Comparison of ENCODE assay signal across 12 cellular contexts in genomic region chr1:116986531-116987255, GRCh38. TPM values are rescaled to one million over a fixed set of nuclear protein-coding genes. Genes with fewer than 3 reads are reported as not detected.
DNase-seq lines count a peak whose midpoint lies in the region; ATAC-seq, FAIRE-seq and TF ChIP-seq lines count a peak whose summit lies in the region.
"Had no signal": no experiment of that assay in that cellular context is flagged by ENCODE, and none has a peak within 500 bp of the region (broad histone marks: within the 10 kb centered on the region; RNA-seq: fewer than 3 reads in every experiment).

No MANE protein-coding gene starts in this region.

- H3K9me3 ChIP-seq in K562 (replicated peaks; ENCODE audit: control insufficient read depth, insufficient read depth, low read depth, low read length), result no peaks in the 10 kb centered on the region

- peak overlapping the region in 1 of 2 experiments; percentile 70; a peak in 2 of 4 replicates for H3K9ac ChIP-seq in K562 (ENCODE audit: insufficient read depth in 1 of 2, low read depth in 2 of 2, low read length in 2 of 2)
- H3K9ac ChIP-seq: parathyroid adenoma had no signal

- no peak overlapping the region for H3K4me3 Mint-ChIP-seq in GM23338

- H3K27ac ChIP-seq in GM23338 (ENCODE audit: low read depth), result no peak overlapping the region
- H3K27ac ChIP-seq in K562 (ENCODE audit: extremely low read depth, low read depth, low read length), result no peak overlapping the region
- H3K27ac ChIP-seq: epithelial cell of prostate, parathyroid adenoma had no signal

- no peaks in the 10 kb centered on the region for H3K9me2 ChIP-seq in GM23338 (ENCODE audit: insufficient read depth)

- intact Hi-C loops in K562 (cut with micrococcal nuclease), result no loop called here

- H2AFZ ChIP-seq in GM23338, result no peak overlapping the region
- H2AFZ ChIP-seq in K562 (ENCODE audit: low read depth, low read length), result no peak overlapping the region
- H2AFZ ChIP-seq: parathyroid adenoma had no signal

- FAIRE-seq in K562 (lab: Jason Lieb, UNC), result peak; percentile 76
- FAIRE-seq: kidney had no signal

- H3F3A ChIP-seq in GM23338 (replicated peaks; ENCODE audit: low read depth), result no peaks in the 10 kb centered on the region

- peaks cover 6% of the 10 kb centered on the region for H3K27me3 Mint-ChIP-seq in GM23338 (ENCODE audit: insufficient read depth, low read depth, poor library complexity)

- peaks cover 40% of the 10 kb centered on the region for H3K36me3 Mint-ChIP-seq in GM23338 (ENCODE audit: low read depth)

- no TSS peak for BruUV-seq in K562 (replicated peaks; lab: Mats Ljungman, UMichigan)

- H3K4me1 Mint-ChIP-seq in GM23338, result peaks cover 29% of the 10 kb centered on the region

- H3K79me2 ChIP-seq in GM23338 (replicated peaks; ENCODE audit: insufficient read depth) (no peaks in the 10 kb centered on the region; the same call in 1 of the 2 replicates), K562 (ENCODE audit: control insufficient read depth, insufficient read depth, low read length) (no peaks in the 10 kb centered on the region)
- H3K79me2 ChIP-seq: parathyroid adenoma had no signal

- WGBS in K562 (ENCODE audit: insufficient coverage, low coverage, missing lambda C conversion rate), result 46% methylated on average over 27 of the region's 27 CpGs

- ATAC-seq in GM23338, result peak; percentile 64
- ATAC-seq in K562, result peak; percentile 90
- no peak for ATAC-seq in GM21825 (IDR thresholded peaks at IDR 0.05; ENCODE audit: unreplicated experiment)
- no peak for ATAC-seq in GM19035 (IDR thresholded peaks at IDR 0.05; ENCODE audit: unreplicated experiment)

- H3K27me3 ChIP-seq in GM23338 (ENCODE audit: insufficient read depth), result no peaks in the 10 kb centered on the region
- no peaks in the 10 kb centered on the region for H3K27me3 ChIP-seq in K562 (ENCODE audit: control insufficient read depth in 2 of 2, insufficient read depth in 2 of 2, low read length in 2 of 2)

- in situ Hi-C loops in K562 (cut with MboI), result no loop called here
- in situ Hi-C loops in GM13977 (cut with MboI; ENCODE audit: low pct_unique_long_range_greater_than_20kb, low sequenced_read_pairs, unreplicated experiment), result no loop called here

- DNase-seq in GM23338 (ENCODE audit: low spot score) (peak; percentile 57), K562 (ENCODE audit: extremely low read depth in 1 of 4, low spot score in 3 of 4) (peak; percentile 48 to 71 (median 54)), DMS53 treated with DMSO at 0.1 percent for 48 hours (lab: John Stamatoyannopoulos, UW; ENCODE audit: unreplicated experiment) (no peak), GM13977 (ENCODE audit: low spot score) (no peak)
- peak; percentile 46 to 55 for DNase-seq in activated CD4-positive, alpha-beta T cell treated with anti-CD3 and anti-CD28 coated beads, Interleukin-2, amount 50 U/mL, for 48 hours
- peak; percentile 48 to 57 for DNase-seq in stimulated activated CD4-positive, alpha-beta T cell treated with anti-CD3 and anti-CD28 coated beads, Interleukin-2, amount 100 ng/mL, for 24 hours
- DNase-seq: NCI-H2081 treated with DMSO at 0.1 percent for 48 hours had no signal

- CTCF ChIA-PET in K562 (lab: Yijun Ruan, JAX; ENCODE audit: low intra/inter-chr PET ratio), result no interaction called here

- TF ChIP-seq RAD21 in K562 (CRISPR knock-in tag; conservative IDR thresholded peaks at IDR 0.05 in 1 of 2, IDR thresholded peaks at IDR 0.05 in 1 of 2), result peak; percentile 16 to 44; a peak in 3 of 4 replicates

- no peaks in the 10 kb centered on the region for H3K9me3 Mint-ChIP-seq in GM23338

- no peak for TF ChIP-seq EP300 in K562 (IDR thresholded peaks at IDR 0.05; ENCODE audit: low read length)

- H4K20me1 ChIP-seq in GM23338 (replicated peaks; ENCODE audit: insufficient read depth), result 0 out of 2 replicates have a peak, but pooled peaks cover 4% of the 10 kb centered on the region
- no peaks in the 10 kb centered on the region for H4K20me1 ChIP-seq in K562 (replicated peaks; ENCODE audit: control insufficient read depth, insufficient read depth, low read length)

- H3K4me2 ChIP-seq in GM23338, result no peak overlapping the region
- H3K4me2 ChIP-seq in K562 (ENCODE audit: insufficient read depth, low read length), result no peak overlapping the region

- no peak overlapping the region for H3K4me3 ChIP-seq in GM23338
- H3K4me3 ChIP-seq in K562, result no peak overlapping the region

- H3K36me3 ChIP-seq in GM23338 (ENCODE audit: insufficient read depth) (no peaks in the 10 kb centered on the region), K562 (ENCODE audit: control insufficient read depth, insufficient read depth, low read length) (peaks cover 24% of the 10 kb centered on the region; the same call in 2 of the 3 replicates)

- H3K27ac Mint-ChIP-seq in GM23338, result peak overlapping the region; percentile 67

- TF ChIP-seq POLR2A in K562 (conservative IDR thresholded peaks at IDR 0.05), result no peak

- H3K9me1 ChIP-seq in K562 (ENCODE audit: control insufficient read depth, insufficient read depth, low read length), result no peaks in the 10 kb centered on the region

- H3K4me1 ChIP-seq in GM23338 (ENCODE audit: insufficient read depth) (no peaks in the 10 kb centered on the region), K562 (replicated peaks in 1 of 2; ENCODE audit: control insufficient read depth in 2 of 2, insufficient read depth in 2 of 2, low read length in 2 of 2) (peaks cover 7 to 13% of the 10 kb centered on the region in 2 experiments)
- H3K4me1 ChIP-seq: parathyroid adenoma had no signal

- POLR2A ChIA-PET in K562 (lab: Yijun Ruan, JAX), result interaction anchor here (0.6 to 2.0 kb wide), 5 partner anchors 10 to 318 kb away, joined by 3 to 9 read pairs (median 4); no protein-coding TSS in a partner anchor

- TF ChIP-seq CTCF in GM23338 (conservative IDR thresholded peaks at IDR 0.05; ENCODE audit: low read depth in 2 of 2), result 0 out of 4 replicates have a peak, but pooled peaks of 1 of the 2 experiments have one; percentile 27
- peak; percentile 40 to 46 (median 45); a peak in 4 of 6 replicates for TF ChIP-seq CTCF in K562 (IDR thresholded peaks at IDR 0.05 in 2 of 3, conservative IDR thresholded peaks at IDR 0.05 in 1 of 3; ENCODE audit: insufficient read depth in 2 of 3, low read depth in 1 of 3, low read length in 3 of 3)
- TF ChIP-seq CTCF in GM13977 (IDR thresholded peaks at IDR 0.05; ENCODE audit: extremely low read depth, insufficient read depth, missing control alignments), result no peak

TF ChIP-seq in GM23338, 12 proteins besides CTCF, POLR2A, EP300 and RAD21 (continues in another document):
- TF ChIP-seq ETS1 (IDR thresholded peaks at IDR 0.05) (no peak), ZNF114 (CRISPR knock-in tag; IDR thresholded peaks at IDR 0.05) (no peak), NANOG (IDR thresholded peaks at IDR 0.05; ENCODE audit: borderline replicate concordance) (no peak), EZH2phosphoT487 (IDR thresholded peaks at IDR 0.05; ENCODE audit: unreplicated experiment) (no peak), STAT1 (IDR thresholded peaks at IDR 0.05; ENCODE audit: unreplicated experiment) (no peak), EZH2 (IDR thresholded peaks at IDR 0.05; ENCODE audit: low read depth, unreplicated experiment) (no peak)

TF ChIP-seq in K562, 482 proteins besides CTCF, POLR2A, EP300 and RAD21 (continues in another document):
- TF ChIP-seq THAP12 (CRISPR knock-in tag; IDR thresholded peaks at IDR 0.05) (no peak), DPF2 (IDR thresholded peaks at IDR 0.05) (peak; percentile 50; the same call in 1 of the 2 replicates), BMI1 (IDR thresholded peaks at IDR 0.05; ENCODE audit: low read length) (no peak), NFIX (CRISPR knock-in tag; IDR thresholded peaks at IDR 0.05; ENCODE audit: low read depth) (no peak), LCOR (CRISPR knock-in tag; IDR thresholded peaks at IDR 0.05) (no peak), MECOM (CRISPR knock-in tag; IDR thresholded peaks at IDR 0.05) (0 out of 2 replicates have a peak, but pooled peaks have one; percentile 15), MAFF (IDR thresholded peaks at IDR 0.05; ENCODE audit: low read length) (no peak), HNRNPK (IDR thresholded peaks at IDR 0.05; ENCODE audit: low read depth, low read length, poor library complexity, severe bottlenecking) (no peak)

RNA-seq across cellular contexts. Expression of gene CD101, which starts 14.9 kb away (rescaled TPM):
- total RNA-seq in GM23338 (2014; rRNA removed; shearing (Covaris generic)), result 0.74 and 1.2 TPM in 2 replicates
- polyA plus RNA-seq in GM23338 (2016; fragmentation: Nextera tagmentation; extraction: Ambion mirVana) (0.35 and 1.3 TPM in 2 replicates), K562 (2011; rRNA removed) (0.35 and 0.77 TPM in 2 replicates), K562 (2014; fragmentation: Illumina TruSeq; extraction: Trizol) (0.79 and 1.1 TPM in 2 replicates), K562 (2014; fragmentation: Nextera tagmentation; extraction: Ambion mirVana) (under 1 TPM; 0.18 to 0.20 TPM), K562 (2014; rRNA removed) (0.04 and 0.08 TPM in 2 replicates)
- 0.23 and 1.2 TPM in 2 replicates for total RNA-seq in K562 (2011; cell fraction: chromatin; rRNA removed; ENCODE audit: low replicate concordance)
- total RNA-seq in K562 (2011; cell fraction: nucleolus; rRNA removed), result 0.17 and 0.26 TPM in 2 replicates
- total RNA-seq in K562 (2011; cell fraction: nucleoplasm; rRNA removed), result 0.23 and 0.66 TPM in 2 replicates
- total RNA-seq in K562 (2014; rRNA removed) (0.18 and 0.20 TPM in 2 replicates), K562 (2014; rRNA removed; fragmentation: Illumina TruSeq; extraction: Trizol) (0.18 and 0.32 TPM in 2 replicates), K562 (2015; rRNA removed; fragmentation: Illumina TruSeq; extraction: Trizol) (0.53 and 1.0 TPM in 2 replicates), K562 (2021) (0.35 and 0.36 TPM in 2 replicates)
- polyA plus RNA-seq in K562 (2011; cell fraction: cytosol; rRNA removed), result 0.01 and 0.06 TPM in 2 replicates
- polyA plus RNA-seq in K562 (2011; cell fraction: nucleus; rRNA removed), result 0.21 and 0.90 TPM in 2 replicates
- polyA plus RNA-seq in K562 (2012), result 0.22 and 0.51 TPM in 2 replicates
- polyA minus RNA-seq in K562 (2011; rRNA and poly(A)+ RNA removed), result 0.28 and 0.90 TPM in 2 replicates
- 0.29 TPM in 1 of 2 replicates, not detected in the other for polyA minus RNA-seq in K562 (2011; cell fraction: cytosol; rRNA and poly(A)+ RNA removed)
- polyA minus RNA-seq in K562 (2011; cell fraction: nucleus; rRNA and poly(A)+ RNA removed), result 0.40 and 1.00 TPM in 2 replicates

Comparison
In these comparisons a context has a peak if more than half of its experiments do, and no peak if none do; other contexts are left out.
1. ATAC-seq: peak in GM23338 (single experiment) and K562 (single experiment); none in GM21825 (single experiment) and GM19035 (single experiment).
2. DNase-seq: peak in GM23338 (single experiment), activated CD4-positive, alpha-beta T cell treated with anti-CD3 and anti-CD28 coated beads, Interleukin-2, amount 50 U/mL, for 48 hours (2 of 2), K562 (4 of 4) and stimulated activated CD4-positive, alpha-beta T cell treated with anti-CD3 and anti-CD28 coated beads, Interleukin-2, amount 100 ng/mL, for 24 hours (2 of 2); none in DMS53 treated with DMSO at 0.1 percent for 48 hours (single experiment) and GM13977 (single experiment).